Comparison of ENCODE assay signal across 10 cellular contexts in genomic region chr1:158179301-158180041, GRCh38. TPM values are rescaled to one million over a fixed set of nuclear protein-coding genes. Genes with fewer than 3 reads are reported as not detected.
DNase-seq lines count a peak whose midpoint lies in the region; ATAC-seq and TF ChIP-seq lines count a peak whose summit lies in the region.
"Had no signal": no experiment of that assay in that cellular context is flagged by ENCODE, and none has a peak within 500 bp of the region (broad histone marks: within the 10 kb centered on the region; RNA-seq: fewer than 3 reads in every experiment).

No MANE protein-coding gene starts in this region.

- peak overlapping the region; percentile 56 for H2AK5ac ChIP-seq in mesendoderm (ENCODE audit: low read length)

- H3K4ac ChIP-seq in mesendoderm (ENCODE audit: low read depth, low read length), result no peak overlapping the region

- H3K4me3 ChIP-seq in MM.1S (ENCODE audit: low read length) (no peak overlapping the region), mesendoderm (ENCODE audit: low read length) (no peak overlapping the region)
- H3K4me3 ChIP-seq in CD4-positive, alpha-beta memory T cell (ENCODE audit: low read length in 2 of 2), result no peak overlapping the region

- TF ChIP-seq CTCF in MM.1S (IDR thresholded peaks at IDR 0.05; ENCODE audit: low read length), result peak; percentile 27

- H3K4me2 ChIP-seq in MM.1S (ENCODE audit: low read depth, low read length) (no peak overlapping the region), mesendoderm (ENCODE audit: low read length) (no peak overlapping the region)

- H3K18ac ChIP-seq in mesendoderm (ENCODE audit: low read length), result no peak overlapping the region

- H3K79me1 ChIP-seq in mesendoderm (ENCODE audit: low read length), result no peaks in the 10 kb centered on the region

- no peaks in the 10 kb centered on the region for H3K9me2 ChIP-seq in MM.1S (replicated peaks; ENCODE audit: insufficient read depth, low read length)

- H4K20me1 ChIP-seq in MM.1S (ENCODE audit: insufficient read depth, low read length), result no peaks in the 10 kb centered on the region

- DNase-seq in MM.1S, result peak; percentile 70
- DNase-seq in mesendoderm, result no peak
- DNase-seq in activated CD8-positive, alpha-beta T cell treated with anti-CD3 and anti-CD28 coated beads, Interleukin-2, amount 10 ng/mL, durations not matched to agents 7 days and 5 days, result no peak
- DNase-seq in immature natural killer cell, result no peak
- DNase-seq in activated T-cell treated with anti-CD3 and anti-CD28 coated beads, Interleukin-2, amount 50 U/mL, for 48 hours, result no peak
- DNase-seq in CD4-positive, alpha-beta memory T cell, result no peak
- DNase-seq: H9 had no signal

- H3K9me3 Mint-ChIP-seq in activated CD8-positive, alpha-beta T cell treated with anti-CD3 and anti-CD28 coated beads, Interleukin-2, amount 10 ng/mL, durations not matched to agents 7 days and 5 days (ENCODE audit: insufficient read depth), result no peaks in the 10 kb centered on the region
- H3K9me3 Mint-ChIP-seq in immature natural killer cell, result peaks cover 0 to 12% (median 0%) of the 10 kb centered on the region in 6 donors
- H3K9me3 Mint-ChIP-seq in CD4-positive, alpha-beta memory T cell, result peaks cover 0 to 4% (median 0%) of the 10 kb centered on the region in 8 donors
- H3K9me3 Mint-ChIP-seq: H9 had no signal

- no peak overlapping the region for H4K5ac ChIP-seq in mesendoderm (ENCODE audit: low read length)

- peaks cover 7% of the 10 kb centered on the region; the same call in 1 of the 2 replicates for H3F3A ChIP-seq in MM.1S (ENCODE audit: insufficient read depth, low read length)

- H3K27ac ChIP-seq in MM.1S (ENCODE audit: low read length) (no peak overlapping the region), mesendoderm (ENCODE audit: low read depth, low read length) (no peak overlapping the region)
- no peak overlapping the region for H3K27ac ChIP-seq in CD4-positive, alpha-beta memory T cell (ENCODE audit: low read depth, low read length)

- H2BK5ac ChIP-seq in mesendoderm (ENCODE audit: low read length), result no peak overlapping the region

- H3K4me3 Mint-ChIP-seq in activated CD8-positive, alpha-beta T cell treated with anti-CD3 and anti-CD28 coated beads, Interleukin-2, amount 10 ng/mL, durations not matched to agents 7 days and 5 days, result no peak overlapping the region
- H3K4me3 Mint-ChIP-seq in immature natural killer cell, result peak overlapping the region in 1 of 5 donors; percentile 30
- H3K4me3 Mint-ChIP-seq in CD4-positive, alpha-beta memory T cell, result peak overlapping the region in 2 of 8 donors; percentile 0 to 11

- intact Hi-C loops in CD4-positive, alpha-beta memory T cell (cut with micrococcal nuclease), result no loop called here

- H3K79me2 ChIP-seq in MM.1S (ENCODE audit: low read length), result no peaks in the 10 kb centered on the region
- H3K79me2 ChIP-seq in mesendoderm (ENCODE audit: control insufficient read depth, insufficient read depth, low read length), result no peaks in the 10 kb centered on the region

- H2BK15ac ChIP-seq in mesendoderm (replicated peaks; ENCODE audit: low read depth), result no peak overlapping the region

- H3K4me1 Mint-ChIP-seq in activated CD8-positive, alpha-beta T cell treated with anti-CD3 and anti-CD28 coated beads, Interleukin-2, amount 10 ng/mL, durations not matched to agents 7 days and 5 days (ENCODE audit: low read depth), result peaks cover 19% of the 10 kb centered on the region
- H3K4me1 Mint-ChIP-seq in immature natural killer cell, result peaks cover 10 to 15% of the 10 kb centered on the region in 2 donors
- H3K4me1 Mint-ChIP-seq in CD4-positive, alpha-beta memory T cell, result peaks cover 0 to 20% (median 9%) of the 10 kb centered on the region in 4 donors

- H4K8ac ChIP-seq in mesendoderm (ENCODE audit: low read depth, low read length), result no peak overlapping the region

- CTCF ChIA-PET in activated CD8-positive, alpha-beta T cell treated with anti-CD3 and anti-CD28 coated beads, Interleukin-2, amount 10 ng/mL, durations not matched to agents 7 days and 5 days (lab: Charles Lee), result no interaction called here
- CTCF ChIA-PET in CD4-positive, alpha-beta memory T cell (lab: Charles Lee; ENCODE audit: partially characterized antibody), result no interaction called here

- peaks cover 98% of the 10 kb centered on the region for H3K27me3 ChIP-seq in MM.1S (replicated peaks; ENCODE audit: insufficient read depth, low read length)
- H3K27me3 ChIP-seq in mesendoderm (ENCODE audit: insufficient read depth, low read length, poor library complexity), result no peaks in the 10 kb centered on the region
- peaks cover 22% of the 10 kb centered on the region for H3K27me3 ChIP-seq in CD4-positive, alpha-beta memory T cell (ENCODE audit: insufficient read depth, low read length)

- H3K9me3 ChIP-seq in MM.1S (replicated peaks; ENCODE audit: insufficient read depth, low read length), result no peaks in the 10 kb centered on the region
- H3K9me3 ChIP-seq in CD4-positive, alpha-beta memory T cell (ENCODE audit: control insufficient read depth in 1 of 2, low read length in 2 of 2), result no peaks in the 10 kb centered on the region

- H3K36me3 ChIP-seq in MM.1S (replicated peaks; ENCODE audit: insufficient read depth, low read length) (no peaks in the 10 kb centered on the region), mesendoderm (ENCODE audit: control insufficient read depth, insufficient read depth, low read length) (no peaks in the 10 kb centered on the region)
- no peaks in the 10 kb centered on the region for H3K36me3 ChIP-seq in CD4-positive, alpha-beta memory T cell (ENCODE audit: insufficient read depth, low read length)

- H3K27me3 Mint-ChIP-seq in activated CD8-positive, alpha-beta T cell treated with anti-CD3 and anti-CD28 coated beads, Interleukin-2, amount 10 ng/mL, durations not matched to agents 7 days and 5 days (ENCODE audit: low read depth), result peaks cover 68% of the 10 kb centered on the region
- H3K27me3 Mint-ChIP-seq in immature natural killer cell (ENCODE audit: low read depth in 3 of 3), result peaks cover 15 to 38% (median 24%) of the 10 kb centered on the region in 3 donors
- peaks cover 50 to 56% of the 10 kb centered on the region in 2 donors for H3K27me3 Mint-ChIP-seq in CD4-positive, alpha-beta memory T cell

- H3K23ac ChIP-seq in mesendoderm (ENCODE audit: low read length), result no peak overlapping the region

- POLR2A ChIA-PET in activated CD8-positive, alpha-beta T cell treated with anti-CD3 and anti-CD28 coated beads, Interleukin-2, amount 10 ng/mL, durations not matched to agents 7 days and 5 days (lab: Charles Lee), result no interaction called here
- POLR2A ChIA-PET in CD4-positive, alpha-beta memory T cell (lab: Charles Lee; ENCODE audit: partially characterized antibody), result no interaction called here

- ATAC-seq in GM18511 (IDR thresholded peaks at IDR 0.05; ENCODE audit: unreplicated experiment) (peak; percentile 94), GM21737 (IDR thresholded peaks at IDR 0.05; ENCODE audit: unreplicated experiment) (peak; percentile 71)
- no peak for ATAC-seq in activated CD8-positive, alpha-beta T cell treated with anti-CD3 and anti-CD28 coated beads, Interleukin-2, amount 10 ng/mL, durations not matched to agents 7 days and 5 days

- no peaks in the 10 kb centered on the region for H3K36me3 Mint-ChIP-seq in activated CD8-positive, alpha-beta T cell treated with anti-CD3 and anti-CD28 coated beads, Interleukin-2, amount 10 ng/mL, durations not matched to agents 7 days and 5 days (ENCODE audit: low read depth)
- H3K36me3 Mint-ChIP-seq in immature natural killer cell, result peaks cover 0 to 3% (median 0%) of the 10 kb centered on the region in 3 donors
- no peaks in the 10 kb centered on the region for H3K36me3 Mint-ChIP-seq in CD4-positive, alpha-beta memory T cell

- no peak overlapping the region for H3K56ac ChIP-seq in mesendoderm (ENCODE audit: low read length)

- H2BK120ac ChIP-seq in mesendoderm (ENCODE audit: low read depth, low read length), result no peak overlapping the region

- H2AFZ ChIP-seq in MM.1S (ENCODE audit: low read length), result no peak overlapping the region

- H3K9ac ChIP-seq in MM.1S (ENCODE audit: low read length) (no peak overlapping the region), mesendoderm (ENCODE audit: low read length) (no peak overlapping the region)

- H3K4me1 ChIP-seq in MM.1S (ENCODE audit: low read length) (peaks cover 17% of the 10 kb centered on the region), mesendoderm (ENCODE audit: control insufficient read depth, low read depth, low read length) (peaks cover 8% of the 10 kb centered on the region)
- peaks cover 8% of the 10 kb centered on the region for H3K4me1 ChIP-seq in CD4-positive, alpha-beta memory T cell (ENCODE audit: insufficient read depth, low read length)

- 100% methylated on average over 1 of the region's 4 CpGs for WGBS in mesendoderm (ENCODE audit: extremely low coverage, insufficient coverage, low lambda C conversion rate)

- H3K27ac Mint-ChIP-seq in activated CD8-positive, alpha-beta T cell treated with anti-CD3 and anti-CD28 coated beads, Interleukin-2, amount 10 ng/mL, durations not matched to agents 7 days and 5 days, result no peak overlapping the region
- no peak overlapping the region for H3K27ac Mint-ChIP-seq in immature natural killer cell
- no peak overlapping the region for H3K27ac Mint-ChIP-seq in CD4-positive, alpha-beta memory T cell
- H3K27ac Mint-ChIP-seq: H9 had no signal

RNA-seq across cellular contexts. Expression of gene CD1D, which starts 1.2 kb away (rescaled TPM):
- 8.9 TPM for polyA plus RNA-seq in mesendoderm (2013, experiment 1 of 2)
- 8.1 TPM for polyA plus RNA-seq in mesendoderm (2013, experiment 2 of 2)
- not detected for total RNA-seq in activated CD8-positive, alpha-beta T cell treated with anti-CD3 and anti-CD28 coated beads, Interleukin-2, amount 10 ng/mL, durations not matched to agents 7 days and 5 days
- 1 to 10 TPM in 2 of 3 donors, not detected in 1; 2.9 to 8.7 TPM for polyA plus RNA-seq in immature natural killer cell
- not detected for total RNA-seq in CD4-positive, alpha-beta memory T cell
- under 1 TPM in 1 of 2 donors, not detected in 1; 0.08 TPM for polyA plus RNA-seq in CD4-positive, alpha-beta memory T cell
- total RNA-seq: dermis microvascular lymphatic vessel endothelial cell had no signal
